In genomic region chr21:43005635-43006034, GRCh38 we compare ENCODE assay signal across 15 cellular contexts. TPM values are rescaled to one million over a fixed set of nuclear protein-coding genes. Genes with fewer than 3 reads are reported as not detected.
DNase-seq lines count a peak whose midpoint lies in the region; TF ChIP-seq lines count a peak whose summit lies in the region.
"Had no signal": no experiment of that assay in that cellular context is flagged by ENCODE, and none has a peak within 500 bp of the region (broad histone marks: within the 10 kb centered on the region; RNA-seq: fewer than 3 reads in every experiment).

No MANE protein-coding gene starts in this region.

- H3K4me3 ChIP-seq in spleen (no peak overlapping the region), osteoblast (ENCODE audit: insufficient read depth, low read length) (no peak overlapping the region)
- H3K4me3 ChIP-seq: SJCRH30 had no signal

- H3K27ac ChIP-seq in spleen (no peak overlapping the region), osteoblast (ENCODE audit: low read depth, low read length) (no peak overlapping the region)

- peaks cover 4% of the 10 kb centered on the region for H3K36me3 Mint-ChIP-seq in glutamatergic neuron (ENCODE audit: unreplicated experiment)
- H3K36me3 Mint-ChIP-seq in chondrocyte (ENCODE audit: low read depth): peaks cover 10% of the 10 kb centered on the region

- no peaks in the 10 kb centered on the region for H4K20me1 ChIP-seq in osteoblast (ENCODE audit: insufficient read depth, low read length)

- H3K27ac Mint-ChIP-seq in glutamatergic neuron (ENCODE audit: unreplicated experiment): peak overlapping the region; percentile 22
- no peak overlapping the region for H3K27ac Mint-ChIP-seq in chondrocyte (ENCODE audit: unreplicated experiment)

- H2AFZ ChIP-seq in osteoblast (ENCODE audit: low read length): no peak overlapping the region

- H3K9me3 ChIP-seq in spleen: peaks cover 0 to 3% (median 0%) of the 10 kb centered on the region in 8 donors
- no peaks in the 10 kb centered on the region for H3K9me3 ChIP-seq in osteoblast (ENCODE audit: low read depth, low read length)
- H3K9me3 ChIP-seq: SJCRH30 had no signal

- H3K27me3 Mint-ChIP-seq in glutamatergic neuron (ENCODE audit: unreplicated experiment) (peaks cover 3% of the 10 kb centered on the region), chondrocyte (ENCODE audit: low read depth) (no peaks in the 10 kb centered on the region)

- TF ChIP-seq CTCF in glutamatergic neuron (IDR thresholded peaks at IDR 0.05; ENCODE audit: partially characterized antibody, unreplicated experiment): no peak
- no peak for TF ChIP-seq CTCF in spleen (IDR thresholded peaks at IDR 0.05 in 8 of 11, conservative IDR thresholded peaks at IDR 0.05 in 3 of 11)
- no peak for TF ChIP-seq CTCF in chondrocyte (IDR thresholded peaks at IDR 0.05)
- no peak for TF ChIP-seq CTCF in osteoblast (IDR thresholded peaks at IDR 0.05; ENCODE audit: extremely low read depth, low read depth, low read length)

- 80 to 87% (median 85%) methylated on average over 9 of the region's 9 CpGs for WGBS in spleen, 5 donors

- H3K4me3 Mint-ChIP-seq in glutamatergic neuron (ENCODE audit: unreplicated experiment): no peak overlapping the region
- H3K4me3 Mint-ChIP-seq in chondrocyte (ENCODE audit: unreplicated experiment): no peak overlapping the region

- H3K27me3 ChIP-seq in spleen (replicated peaks in 1 of 7) (no peaks in the 10 kb centered on the region), osteoblast (ENCODE audit: insufficient read depth, low read length) (no peaks in the 10 kb centered on the region)
- H3K27me3 ChIP-seq: SJCRH30 had no signal

- TF ChIP-seq POLR2A in spleen (IDR thresholded peaks at IDR 0.05): no peak

- intact Hi-C loops in spleen (cut with DNase I; ENCODE audit: low total_unique reads): no loop called here

- H3K9me3 Mint-ChIP-seq in glutamatergic neuron (ENCODE audit: unreplicated experiment) (peaks cover 3% of the 10 kb centered on the region), chondrocyte (ENCODE audit: low read depth) (no peaks in the 10 kb centered on the region)

- peaks cover 0 to 69% (median 38%) of the 10 kb centered on the region in 6 donors for H3K36me3 ChIP-seq in spleen
- H3K36me3 ChIP-seq in osteoblast (ENCODE audit: insufficient read depth, low read length): peaks cover 21% of the 10 kb centered on the region

- no peak overlapping the region for H3K4me2 ChIP-seq in osteoblast (ENCODE audit: insufficient read depth, low read length)

- H3K4me1 ChIP-seq in spleen (peaks cover 0 to 8% (median 0%) of the 10 kb centered on the region in 6 donors), osteoblast (ENCODE audit: insufficient read depth, low read length) (no peaks in the 10 kb centered on the region)

- peak; percentile 83 for DNase-seq in NCI-H2029 treated with DMSO at 0.1 percent for 48 hours (lab: John Stamatoyannopoulos, UW)
- DNase-seq in SHP77 (lab: John Stamatoyannopoulos, UW): peak; percentile 39 to 52
- DNase-seq in glutamatergic neuron: no peak
- DNase-seq in spleen: peak; percentile 54
- DNase-seq in NCI-H2227 treated with DMSO at 0.1 percent for 48 hours (lab: John Stamatoyannopoulos, UW): no peak
- DNase-seq in chondrocyte (ENCODE audit: low spot score): no peak
- DNase-seq in osteoblast (ENCODE audit: insufficient read length, low spot score, missing footprints): no peak
- DNase-seq: DMS79, KBM-7, MV-4-11, NCI-H1930, NCI-H526 treated with DMSO at 0.1 percent for 48 hours, OCI-M1, SJCRH30, SW 1271 had no signal

- H3K4me1 Mint-ChIP-seq in glutamatergic neuron (ENCODE audit: low read depth, unreplicated experiment) (no peaks in the 10 kb centered on the region), chondrocyte (ENCODE audit: low read depth) (peaks cover 6% of the 10 kb centered on the region)

- peaks cover 8% of the 10 kb centered on the region for H3K79me2 ChIP-seq in osteoblast (ENCODE audit: insufficient read depth, low read length)

RNA-seq across cellular contexts. Expression of gene PKNOX1, which starts 31.3 kb away (rescaled TPM):
- total RNA-seq in glutamatergic neuron (ENCODE audit: unreplicated experiment) (28.7 TPM), spleen (10 to 100 TPM; 11.1 to 21.2 (median 17.3) TPM), chondrocyte (12.0 to 12.9 TPM (median 12.0 TPM) in 3 replicates), osteoblast (11.9 and 15.9 TPM in 2 replicates)
- polyA plus RNA-seq in spleen: 10 to 100 TPM in 1 of 3 donors, 1 to 10 TPM in 2; 7.3 to 10.1 (median 8.7) TPM

Comparison
In these comparisons a context has a peak if more than half of its experiments do, and no peak if none do; other contexts are left out.
1. DNase-seq: peak in NCI-H2029 treated with DMSO at 0.1 percent for 48 hours (single experiment), SHP77 (2 of 2) and spleen (single experiment); none in glutamatergic neuron (single experiment), NCI-H2227 treated with DMSO at 0.1 percent for 48 hours (single experiment), chondrocyte (single experiment) and osteoblast (single experiment).